ENCODE assay signal across 20 cellular contexts in genomic region chr9:131994364-131995110, GRCh38.
"Had no signal": no experiment of that assay in that cellular context is flagged by ENCODE, and none has a peak within 500 bp of the region (broad histone marks: within the 10 kb centered on the region; RNA-seq: fewer than 3 reads in every experiment).

No MANE protein-coding gene starts in this region.

- H3K36me3 ChIP-seq: colonic mucosa, neutrophil, transverse colon had no signal

- H3K27me3 ChIP-seq: colonic mucosa, esophagus squamous epithelium, gastroesophageal sphincter, neutrophil, stomach, transverse colon had no signal

- H3K27me3 Mint-ChIP-seq: naive thymus-derived CD4-positive, alpha-beta T cell had no signal

- H3K9me3 Mint-ChIP-seq: immature natural killer cell; naive thymus-derived CD4-positive, alpha-beta T cell had no signal

- H3K4me1 ChIP-seq: colonic mucosa, transverse colon had no signal

- H3K27ac Mint-ChIP-seq: immature natural killer cell; naive thymus-derived CD4-positive, alpha-beta T cell had no signal

- ATAC-seq: gastroesophageal sphincter; left colon; left ventricle myocardium superior; naive thymus-derived CD4-positive, alpha-beta T cell; psoas muscle; sciatic nerve had no signal

- H3K4me3 Mint-ChIP-seq: immature natural killer cell; naive thymus-derived CD4-positive, alpha-beta T cell had no signal

- H3K4me3 ChIP-seq: colonic mucosa, esophagus squamous epithelium, gastroesophageal sphincter, lung, psoas muscle, stomach, thoracic aorta, transverse colon had no signal

- H3K27ac ChIP-seq: colonic mucosa, esophagus squamous epithelium, gastroesophageal sphincter, neutrophil, psoas muscle, stomach, thoracic aorta, transverse colon had no signal

- H3K9me3 ChIP-seq: colonic mucosa, esophagus squamous epithelium, gastroesophageal sphincter, neutrophil, psoas muscle, stomach, thoracic aorta, transverse colon had no signal

- DNase-seq: colonic mucosa; dermis blood vessel endothelial cell; esophagus squamous epithelium; immature natural killer cell; left colon; left ventricle myocardium superior; mesenchymal stem cell; midbrain; naive thymus-derived CD4-positive, alpha-beta T cell; psoas muscle; stimulated activated CD4-positive, alpha-beta T cell treated with anti-CD3 and anti-CD28 coated beads, Interleukin-12 subunit alpha, Interleukin-12 subunit beta, amount 100 ng/mL, for 4 hours; stimulated activated naive CD4-positive, alpha-beta T cell; stomach; substantia nigra; transverse colon had no signal
